Comparison of ENCODE assay signal across 8 cellular contexts in the genomic region with DNA sequence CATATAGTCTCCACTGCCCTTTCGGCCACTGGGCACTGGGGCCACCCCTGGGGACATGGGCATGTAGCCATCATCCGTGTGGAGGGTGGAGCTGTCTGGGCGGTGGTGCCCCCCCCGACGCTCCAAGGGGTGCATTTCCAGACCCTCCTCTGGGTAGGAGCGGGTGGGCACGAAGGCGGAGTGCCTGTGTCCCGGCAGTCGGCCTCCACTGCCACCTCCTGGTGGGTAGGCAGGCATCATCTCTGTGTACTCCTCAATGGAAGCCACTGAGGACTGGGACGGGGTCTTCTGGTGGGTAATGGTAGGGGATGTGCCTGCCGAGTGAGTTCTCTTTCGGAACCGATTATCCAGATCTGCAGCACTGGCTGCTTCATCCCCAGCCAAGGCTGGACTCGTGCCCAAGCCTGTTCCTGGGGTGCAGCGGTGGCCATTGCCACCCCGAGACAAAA. TPM values are rescaled to one million over a fixed set of nuclear protein-coding genes. Genes with fewer than 3 reads are reported as not detected.
DNase-seq lines count a peak whose midpoint lies in the region; ATAC-seq and TF ChIP-seq lines count a peak whose summit lies in the region.

No MANE protein-coding gene starts in this region.

- peaks cover 14 to 21% (median 19%) of the 10 kb centered on the region in 3 donors for H3K27me3 Mint-ChIP-seq in immature natural killer cell (ENCODE audit: low read depth in 3 of 3)

- H3K4me3 ChIP-seq in heart left ventricle (peak overlapping the region in 11 of 12 donors; percentile 45 to 97 (median 83)), stomach (peak overlapping the region; percentile 62 to 94 (median 82))

- no peak overlapping the region for H3K27ac Mint-ChIP-seq in immature natural killer cell

- 50 to 68% (median 65%) methylated on average over 9 to 17 of the region's 17 CpGs for WGBS in heart left ventricle, 4 donors
- 38 to 63% (median 44%) methylated on average over 11 to 17 of the region's 17 CpGs for WGBS in stomach, 5 donors

- H3K27ac ChIP-seq in heart left ventricle (peak overlapping the region in 11 of 12 donors; percentile 28 to 98 (median 94)), stomach (peak overlapping the region; percentile 93 to 96 (median 96))

- H3K9me3 ChIP-seq in heart left ventricle (no peaks in the 10 kb centered on the region), stomach (no peaks in the 10 kb centered on the region)

- H3K9me3 Mint-ChIP-seq in immature natural killer cell, result no peaks in the 10 kb centered on the region

- TF ChIP-seq POLR2A in heart left ventricle (IDR thresholded peaks at IDR 0.05) (no peak), stomach (IDR thresholded peaks at IDR 0.05) (no peak)

- peak; percentile 25 to 38 (median 33) for ATAC-seq in heart left ventricle

- intact Hi-C loops in heart left ventricle (cut with DNase I) (loop anchor here (2.0 to 10.0 kb wide), 21 partner anchors 55 to 910 kb away; no protein-coding TSS in a partner anchor), stomach (cut with DNase I; ENCODE audit: low total_unique reads) (loop anchor here (10.0 kb wide), 1 partner anchor 582 kb away; no protein-coding TSS in a partner anchor)

- H3K4me1 ChIP-seq in heart left ventricle, result peaks cover 0 to 79% (median 48%) of the 10 kb centered on the region in 12 donors
- H3K4me1 ChIP-seq in stomach, result peaks cover 50 to 87% (median 74%) of the 10 kb centered on the region in 4 donors

- H3K27me3 ChIP-seq in heart left ventricle (peaks cover 0 to 26% (median 0%) of the 10 kb centered on the region in 9 donors), stomach (peaks cover 0 to 36% (median 0%) of the 10 kb centered on the region in 3 donors)

- no peaks in the 10 kb centered on the region for H3K36me3 Mint-ChIP-seq in immature natural killer cell

- H3K36me3 ChIP-seq in heart left ventricle (peaks cover 0 to 9% (median 0%) of the 10 kb centered on the region in 9 donors), stomach (peaks cover 0 to 8% (median 0%) of the 10 kb centered on the region in 4 donors)

- DNase-seq in NCI-H748 (lab: John Stamatoyannopoulos, UW; ENCODE audit: unreplicated experiment) (peak; percentile 10), NCI-H748 treated with DMSO at 0.1 percent for 48 hours (lab: John Stamatoyannopoulos, UW) (no peak), UCSD-AML1 (lab: John Stamatoyannopoulos, UW; ENCODE audit: unreplicated experiment) (peak; percentile 14), heart left ventricle (peak; percentile 43 to 69 (median 53)), stomach (peak; percentile 55), immature natural killer cell (no peak), NCI-H1436 treated with DMSO at 0.1 percent for 48 hours (lab: John Stamatoyannopoulos, UW) (no peak), superior temporal gyrus (ENCODE audit: extremely low spot score) (no peak)

- peaks cover 21 to 23% of the 10 kb centered on the region in 2 donors for H3K4me1 Mint-ChIP-seq in immature natural killer cell

- peak overlapping the region in 1 of 5 donors; percentile 56 for H3K4me3 Mint-ChIP-seq in immature natural killer cell

- no peak for TF ChIP-seq EP300 in stomach (IDR thresholded peaks at IDR 0.05)

- peak; percentile 43 to 74 (median 64) for TF ChIP-seq CTCF in heart left ventricle (IDR thresholded peaks at IDR 0.05)
- TF ChIP-seq CTCF in stomach (IDR thresholded peaks at IDR 0.05), result peak in 5 of 7 experiments; percentile 44 to 62 (median 52)

RNA-seq across cellular contexts. Expression of a gene that starts 2.8 kb away (rescaled TPM):
- total RNA-seq in heart left ventricle (10 to 100 TPM; 13.4 to 45.8 (median 16.8) TPM), stomach (10 to 100 TPM in 4 of 5 donors, 1 to 10 TPM in 1; 8.4 to 26.8 (median 15.6) TPM)
- polyA plus RNA-seq in heart left ventricle (1 to 10 TPM; 5.0 to 6.5 TPM), stomach (10 to 100 TPM in 1 of 3 donors, 1 to 10 TPM in 2; 2.1 to 11.0 (median 5.0) TPM), immature natural killer cell (under 1 TPM in 1 of 3 donors, not detected in 2; 0.03 TPM)

RNA-seq across cellular contexts. Expression of a gene that starts 39.0 kb away (rescaled TPM):
- total RNA-seq in heart left ventricle (10 to 100 TPM; 12.5 to 44.5 (median 33.2) TPM), stomach (10 to 100 TPM in 3 of 5 donors, 1 to 10 TPM in 2; 5.4 to 31.6 (median 11.7) TPM)
- polyA plus RNA-seq in heart left ventricle (10 to 100 TPM in 1 of 2 donors, 1 to 10 TPM in 1; 4.7 to 13.4 TPM), stomach (1 to 10 TPM; 1.8 to 5.9 (median 4.5) TPM), immature natural killer cell (10 to 100 TPM; 10.3 to 19.0 (median 11.2) TPM)

Comparison
In these comparisons a context has a peak if more than half of its experiments do, and no peak if none do; other contexts are left out.
1. DNase-seq: peak in NCI-H748 (single experiment), UCSD-AML1 (single experiment), heart left ventricle (5 of 5) and stomach (single experiment); none in NCI-H748 treated with DMSO at 0.1 percent for 48 hours (single experiment), immature natural killer cell (0 of 3), NCI-H1436 treated with DMSO at 0.1 percent for 48 hours (single experiment) and superior temporal gyrus (single experiment).